ENCODE assay signal across 1 cellular context in the genomic region with DNA sequence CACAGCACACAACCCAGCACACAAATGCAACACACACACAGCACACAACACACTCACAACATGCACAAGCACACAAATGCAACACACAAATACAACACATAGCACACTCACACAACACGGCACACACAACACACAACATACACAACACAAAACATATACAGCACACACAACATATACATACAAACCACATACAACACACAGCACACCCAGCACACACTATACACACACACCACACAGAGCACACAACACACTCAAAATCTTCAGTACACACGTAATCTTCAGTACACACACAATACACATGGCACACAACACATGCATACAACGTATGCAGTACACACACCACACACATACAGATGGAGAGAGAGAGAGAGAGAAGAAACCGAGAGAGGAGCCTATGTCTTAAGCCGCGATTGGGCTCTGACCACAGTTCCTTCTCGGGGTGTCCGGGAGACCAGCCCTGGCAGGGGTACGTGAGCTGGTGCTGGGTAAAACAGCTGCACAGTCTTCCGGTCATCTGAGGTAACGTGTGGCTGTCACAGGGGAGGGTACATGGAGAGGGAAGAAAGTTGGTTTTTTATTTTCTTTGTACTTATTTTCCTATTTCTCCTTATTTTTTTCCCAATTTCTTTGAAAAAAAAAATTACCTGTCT.
A peak's percentile ranks its signal among the peaks of the same experiment; 100 is the strongest.
TF ChIP-seq lines count a peak whose summit lies in the region.

No MANE protein-coding gene starts in this region.

TF ChIP-seq in HepG2, 621 proteins besides CTCF, POLR2A, EP300 and RAD21 (continued from another document):
- TF ChIP-seq, protein P1, sequence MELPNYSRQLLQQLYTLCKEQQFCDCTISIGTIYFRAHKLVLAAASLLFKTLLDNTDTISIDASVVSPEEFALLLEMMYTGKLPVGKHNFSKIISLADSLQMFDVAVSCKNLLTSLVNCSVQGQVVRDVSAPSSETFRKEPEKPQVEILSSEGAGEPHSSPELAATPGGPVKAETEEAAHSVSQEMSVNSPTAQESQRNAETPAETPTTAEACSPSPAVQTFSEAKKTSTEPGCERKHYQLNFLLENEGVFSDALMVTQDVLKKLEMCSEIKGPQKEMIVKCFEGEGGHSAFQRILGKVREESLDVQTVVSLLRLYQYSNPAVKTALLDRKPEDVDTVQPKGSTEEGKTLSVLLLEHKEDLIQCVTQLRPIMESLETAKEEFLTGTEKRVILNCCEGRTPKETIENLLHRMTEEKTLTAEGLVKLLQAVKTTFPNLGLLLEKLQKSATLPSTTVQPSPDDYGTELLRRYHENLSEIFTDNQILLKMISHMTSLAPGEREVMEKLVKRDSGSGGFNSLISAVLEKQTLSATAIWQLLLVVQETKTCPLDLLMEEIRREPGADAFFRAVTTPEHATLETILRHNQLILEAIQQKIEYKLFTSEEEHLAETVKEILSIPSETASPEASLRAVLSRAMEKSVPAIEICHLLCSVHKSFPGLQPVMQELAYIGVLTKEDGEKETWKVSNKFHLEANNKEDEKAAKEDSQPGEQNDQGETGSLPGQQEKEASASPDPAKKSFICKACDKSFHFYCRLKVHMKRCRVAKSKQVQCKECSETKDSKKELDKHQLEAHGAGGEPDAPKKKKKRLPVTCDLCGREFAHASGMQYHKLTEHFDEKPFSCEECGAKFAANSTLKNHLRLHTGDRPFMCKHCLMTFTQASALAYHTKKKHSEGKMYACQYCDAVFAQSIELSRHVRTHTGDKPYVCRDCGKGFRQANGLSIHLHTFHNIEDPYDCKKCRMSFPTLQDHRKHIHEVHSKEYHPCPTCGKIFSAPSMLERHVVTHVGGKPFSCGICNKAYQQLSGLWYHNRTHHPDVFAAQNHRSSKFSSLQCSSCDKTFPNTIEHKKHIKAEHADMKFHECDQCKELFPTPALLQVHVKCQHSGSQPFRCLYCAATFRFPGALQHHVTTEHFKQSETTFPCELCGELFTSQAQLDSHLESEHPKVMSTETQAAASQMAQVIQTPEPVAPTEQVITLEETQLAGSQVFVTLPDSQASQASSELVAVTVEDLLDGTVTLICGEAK (IDR thresholded peaks at IDR 0.05) = peak; percentile 22; the same call in 1 of the 2 replicates
- TF ChIP-seq, protein P1 (CRISPR knock-in tag; IDR thresholded peaks at IDR 0.05) = no peak
- TF ChIP-seq FOXA1 (IDR thresholded peaks at IDR 0.05) (peak; percentile 54; the same call in 1 of the 2 replicates), FOXA1 (CRISPR knock-in tag; IDR thresholded peaks at IDR 0.05) (no peak), ESRRA (CRISPR knock-in tag; IDR thresholded peaks at IDR 0.05; ENCODE audit: low read depth) (no peak), MTA1 (CRISPR knock-in tag; IDR thresholded peaks at IDR 0.05; ENCODE audit: borderline replicate concordance) (no peak), ZNF605 (CRISPR knock-in tag; IDR thresholded peaks at IDR 0.05) (no peak), ZNF230 (CRISPR knock-in tag; IDR thresholded peaks at IDR 0.05) (no peak), ZFP36L1 (CRISPR knock-in tag; IDR thresholded peaks at IDR 0.05) (no peak), LCORL (IDR thresholded peaks at IDR 0.05) (0 out of 2 replicates have a peak, but pooled peaks have one; percentile 19), LCORL (CRISPR knock-in tag; IDR thresholded peaks at IDR 0.05) (no peak), ZNF3 (CRISPR knock-in tag; IDR thresholded peaks at IDR 0.05) (no peak), ZBTB20 (CRISPR knock-in tag; IDR thresholded peaks at IDR 0.05; ENCODE audit: borderline replicate concordance, low read depth) (no peak), IRX3 (CRISPR knock-in tag; IDR thresholded peaks at IDR 0.05; ENCODE audit: borderline replicate concordance, low read depth) (no peak), PHB2 (IDR thresholded peaks at IDR 0.05; ENCODE audit: partially characterized antibody) (peak; percentile 83), MAFF (IDR thresholded peaks at IDR 0.05; ENCODE audit: low read depth, low read length) (no peak), ZNF232 (CRISPR knock-in tag; IDR thresholded peaks at IDR 0.05; ENCODE audit: borderline replicate concordance) (no peak), FOSL1 (CRISPR knock-in tag; IDR thresholded peaks at IDR 0.05; ENCODE audit: borderline replicate concordance) (no peak), ONECUT2 (CRISPR knock-in tag; IDR thresholded peaks at IDR 0.05) (no peak), SMAD3 (CRISPR knock-in tag; IDR thresholded peaks at IDR 0.05) (no peak), MTF1 (CRISPR knock-in tag; IDR thresholded peaks at IDR 0.05) (no peak), SETDB1 (CRISPR knock-in tag; IDR thresholded peaks at IDR 0.05; ENCODE audit: borderline replicate concordance) (no peak), TMF1 (CRISPR knock-in tag; IDR thresholded peaks at IDR 0.05; ENCODE audit: low read depth) (no peak)
- TF ChIP-seq, protein P2, sequence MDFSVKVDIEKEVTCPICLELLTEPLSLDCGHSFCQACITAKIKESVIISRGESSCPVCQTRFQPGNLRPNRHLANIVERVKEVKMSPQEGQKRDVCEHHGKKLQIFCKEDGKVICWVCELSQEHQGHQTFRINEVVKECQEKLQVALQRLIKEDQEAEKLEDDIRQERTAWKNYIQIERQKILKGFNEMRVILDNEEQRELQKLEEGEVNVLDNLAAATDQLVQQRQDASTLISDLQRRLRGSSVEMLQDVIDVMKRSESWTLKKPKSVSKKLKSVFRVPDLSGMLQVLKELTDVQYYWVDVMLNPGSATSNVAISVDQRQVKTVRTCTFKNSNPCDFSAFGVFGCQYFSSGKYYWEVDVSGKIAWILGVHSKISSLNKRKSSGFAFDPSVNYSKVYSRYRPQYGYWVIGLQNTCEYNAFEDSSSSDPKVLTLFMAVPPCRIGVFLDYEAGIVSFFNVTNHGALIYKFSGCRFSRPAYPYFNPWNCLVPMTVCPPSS (IDR thresholded peaks at IDR 0.05) = 0 out of 2 replicates have a peak, but pooled peaks have one; percentile 40
- TF ChIP-seq, protein P3, sequence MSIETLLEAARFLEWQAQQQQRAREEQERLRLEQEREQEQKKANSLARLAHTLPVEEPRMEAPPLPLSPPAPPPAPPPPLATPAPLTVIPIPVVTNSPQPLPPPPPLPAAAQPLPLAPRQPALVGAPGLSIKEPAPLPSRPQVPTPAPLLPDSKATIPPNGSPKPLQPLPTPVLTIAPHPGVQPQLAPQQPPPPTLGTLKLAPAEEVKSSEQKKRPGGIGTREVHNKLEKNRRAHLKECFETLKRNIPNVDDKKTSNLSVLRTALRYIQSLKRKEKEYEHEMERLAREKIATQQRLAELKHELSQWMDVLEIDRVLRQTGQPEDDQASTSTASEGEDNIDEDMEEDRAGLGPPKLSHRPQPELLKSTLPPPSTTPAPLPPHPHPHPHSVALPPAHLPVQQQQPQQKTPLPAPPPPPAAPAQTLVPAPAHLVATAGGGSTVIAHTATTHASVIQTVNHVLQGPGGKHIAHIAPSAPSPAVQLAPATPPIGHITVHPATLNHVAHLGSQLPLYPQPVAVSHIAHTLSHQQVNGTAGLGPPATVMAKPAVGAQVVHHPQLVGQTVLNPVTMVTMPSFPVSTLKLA (IDR thresholded peaks at IDR 0.05) = peak; percentile 31; the same call in 1 of the 2 replicates
- TF ChIP-seq, protein P4, sequence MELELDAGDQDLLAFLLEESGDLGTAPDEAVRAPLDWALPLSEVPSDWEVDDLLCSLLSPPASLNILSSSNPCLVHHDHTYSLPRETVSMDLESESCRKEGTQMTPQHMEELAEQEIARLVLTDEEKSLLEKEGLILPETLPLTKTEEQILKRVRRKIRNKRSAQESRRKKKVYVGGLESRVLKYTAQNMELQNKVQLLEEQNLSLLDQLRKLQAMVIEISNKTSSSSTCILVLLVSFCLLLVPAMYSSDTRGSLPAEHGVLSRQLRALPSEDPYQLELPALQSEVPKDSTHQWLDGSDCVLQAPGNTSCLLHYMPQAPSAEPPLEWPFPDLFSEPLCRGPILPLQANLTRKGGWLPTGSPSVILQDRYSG (CRISPR knock-in tag; IDR thresholded peaks at IDR 0.05) = no peak
- TF ChIP-seq, protein P5, sequence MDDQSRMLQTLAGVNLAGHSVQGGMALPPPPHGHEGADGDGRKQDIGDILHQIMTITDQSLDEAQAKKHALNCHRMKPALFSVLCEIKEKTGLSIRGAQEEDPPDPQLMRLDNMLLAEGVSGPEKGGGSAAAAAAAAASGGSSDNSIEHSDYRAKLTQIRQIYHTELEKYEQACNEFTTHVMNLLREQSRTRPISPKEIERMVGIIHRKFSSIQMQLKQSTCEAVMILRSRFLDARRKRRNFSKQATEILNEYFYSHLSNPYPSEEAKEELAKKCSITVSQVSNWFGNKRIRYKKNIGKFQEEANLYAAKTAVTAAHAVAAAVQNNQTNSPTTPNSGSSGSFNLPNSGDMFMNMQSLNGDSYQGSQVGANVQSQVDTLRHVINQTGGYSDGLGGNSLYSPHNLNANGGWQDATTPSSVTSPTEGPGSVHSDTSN (CRISPR knock-in tag; IDR thresholded peaks at IDR 0.05; ENCODE audit: borderline replicate concordance) = no peak
